ENCODE assay signal across 1 cellular context in the genomic region with DNA sequence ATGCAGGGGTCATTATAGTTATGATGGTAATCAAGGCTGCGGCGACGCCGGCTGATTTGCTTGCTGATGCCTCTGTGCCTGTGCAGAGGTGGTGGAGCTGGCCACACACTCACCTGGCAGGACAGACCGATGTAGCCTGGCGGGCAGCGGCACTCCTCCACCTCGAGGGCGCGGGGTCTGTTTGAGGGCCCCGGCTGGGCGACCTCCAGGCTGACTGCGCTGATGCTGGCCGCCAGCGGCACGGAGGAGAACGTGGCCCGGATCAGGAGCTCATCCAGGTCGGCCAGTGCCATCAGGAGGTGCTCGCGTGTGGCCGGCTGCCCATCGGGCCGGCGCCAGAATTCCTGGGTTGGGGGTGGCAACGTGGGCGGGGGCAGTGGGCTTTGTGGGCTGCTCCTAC.
TF ChIP-seq lines count a peak whose summit lies in the region.

No MANE protein-coding gene starts in this region.

TF ChIP-seq in H1, 55 proteins besides CTCF, POLR2A, EP300 and RAD21:
- TF ChIP-seq ASH2L (IDR thresholded peaks at IDR 0.05; ENCODE audit: low read length) (no peak), SIX5 (IDR thresholded peaks at IDR 0.05; ENCODE audit: low read depth, low read length) (no peak), SP2 (IDR thresholded peaks at IDR 0.05; ENCODE audit: low read length) (no peak), CTBP2 (IDR thresholded peaks at IDR 0.05; ENCODE audit: borderline replicate concordance, insufficient read depth, insufficient read length, low read length) (no peak), FOSL1 (IDR thresholded peaks at IDR 0.05; ENCODE audit: insufficient read depth, low read depth, low read length) (no peak), CHD1 (IDR thresholded peaks at IDR 0.05; ENCODE audit: low read depth, low read length) (no peak), BACH1 (IDR thresholded peaks at IDR 0.05; ENCODE audit: low read length) (no peak), BCL11A (IDR thresholded peaks at IDR 0.05; ENCODE audit: low read depth in 2 of 2, low read length in 2 of 2) (no peak), KDM4A (IDR thresholded peaks at IDR 0.05; ENCODE audit: low read depth, low read length, severe bottlenecking) (no peak), SIN3A (conservative IDR thresholded peaks at IDR 0.05 in 1 of 2, IDR thresholded peaks at IDR 0.05 in 1 of 2; ENCODE audit: low read depth in 1 of 2, low read length in 2 of 2) (no peak), ATF2 (IDR thresholded peaks at IDR 0.05; ENCODE audit: low read length) (no peak), EGR1 (IDR thresholded peaks at IDR 0.05; ENCODE audit: borderline replicate concordance, low read depth, low read length) (no peak), TBP (IDR thresholded peaks at IDR 0.05; ENCODE audit: low read depth, low read length) (no peak), NRF1 (IDR thresholded peaks at IDR 0.05; ENCODE audit: low read depth, low read length) (no peak)
- TF ChIP-seq, protein P1, sequence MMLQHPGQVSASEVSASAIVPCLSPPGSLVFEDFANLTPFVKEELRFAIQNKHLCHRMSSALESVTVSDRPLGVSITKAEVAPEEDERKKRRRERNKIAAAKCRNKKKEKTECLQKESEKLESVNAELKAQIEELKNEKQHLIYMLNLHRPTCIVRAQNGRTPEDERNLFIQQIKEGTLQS (IDR thresholded peaks at IDR 0.05; ENCODE audit: insufficient read depth, low read depth, low read length): no peak
